8 cellular contexts compared by ENCODE assay signal in the genomic region with DNA sequence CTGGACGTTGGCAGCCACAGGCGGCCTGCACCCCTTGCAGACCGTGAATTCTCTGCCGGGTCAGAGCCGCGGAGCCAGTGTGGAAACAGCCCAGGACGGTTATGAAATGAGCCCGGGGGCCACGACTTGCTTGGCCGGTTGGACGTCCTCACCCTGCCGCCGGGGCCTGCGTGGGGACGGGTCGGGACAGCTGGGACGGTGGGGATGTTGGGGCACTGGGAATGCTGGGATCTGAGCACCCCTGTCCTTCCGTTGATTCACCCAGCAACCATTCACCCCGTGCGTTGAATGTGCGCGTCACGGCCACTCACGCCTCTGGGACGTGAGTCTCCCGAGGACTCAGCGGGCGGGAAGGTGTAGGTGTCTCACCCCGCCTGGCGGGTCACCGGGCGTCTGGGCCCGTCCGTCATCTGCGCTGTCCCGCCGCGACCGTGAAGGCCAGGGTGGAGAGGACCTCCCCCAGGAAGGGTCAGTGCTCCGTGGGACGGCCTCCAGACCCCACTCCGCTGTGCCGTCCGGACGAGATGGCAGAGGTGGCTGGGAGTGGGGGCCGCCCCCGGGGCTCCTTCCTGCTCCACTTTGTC. TPM values are rescaled to one million over a fixed set of nuclear protein-coding genes. Genes with fewer than 3 reads are reported as not detected.
DNase-seq lines count a peak whose midpoint lies in the region; TF ChIP-seq lines count a peak whose summit lies in the region.

No MANE protein-coding gene starts in this region.

- H3K4me3 ChIP-seq in endodermal cell (ENCODE audit: low read length): peak overlapping the region; percentile 84
- H3K4me3 ChIP-seq in muscle layer of colon (ENCODE audit: low read depth in 1 of 2, low read length in 2 of 2): peak overlapping the region; percentile 50 to 57

- H3K36me3 ChIP-seq in endodermal cell (ENCODE audit: control insufficient read depth, insufficient read depth, low read length) (no peaks in the 10 kb centered on the region), muscle layer of colon (ENCODE audit: insufficient read depth, low read length) (no peaks in the 10 kb centered on the region)

- H3K27ac Mint-ChIP-seq in HFFc6 (peak overlapping the region; percentile 91), endodermal cell (peak overlapping the region; percentile 74)

- H3K27ac ChIP-seq in RWPE1 (no peak overlapping the region; the same call in 1 of the 2 replicates), endodermal cell (ENCODE audit: low read depth, low read length) (no peak overlapping the region), muscle layer of colon (ENCODE audit: low read depth, low read length) (no peak overlapping the region)

- peak overlapping the region; percentile 84 for H3K9ac ChIP-seq in endodermal cell (ENCODE audit: extremely low read depth, low read length, poor library complexity, severe bottlenecking)
- no peak overlapping the region for H3K9ac ChIP-seq in muscle layer of colon (ENCODE audit: low read length)

- CTCF ChIA-PET in RWPE1 (lab: Yijun Ruan, JAX): no interaction called here

- H3K27me3 ChIP-seq in endodermal cell (ENCODE audit: control insufficient read depth, insufficient read depth, low read length, poor library complexity, severe bottlenecking) (no peaks in the 10 kb centered on the region), muscle layer of colon (ENCODE audit: control insufficient read depth in 1 of 2, insufficient read depth in 2 of 2, low read length in 2 of 2) (peaks cover 0 to 17% of the 10 kb centered on the region in 2 donors)

- H3K4me1 Mint-ChIP-seq in HFFc6 (ENCODE audit: low read depth) (peaks cover 25% of the 10 kb centered on the region), endodermal cell (peaks cover 10% of the 10 kb centered on the region)

- H3K4me1 ChIP-seq in endodermal cell (ENCODE audit: control insufficient read depth, insufficient read depth, low read length): peaks cover 4% of the 10 kb centered on the region
- H3K4me1 ChIP-seq in muscle layer of colon (ENCODE audit: insufficient read depth, low read length): peaks cover 10% of the 10 kb centered on the region

- H3K27me3 Mint-ChIP-seq in HFFc6 (ENCODE audit: insufficient read depth) (peaks cover 6% of the 10 kb centered on the region), endodermal cell (ENCODE audit: insufficient read depth) (no peaks in the 10 kb centered on the region)

- H3K9me3 ChIP-seq in endodermal cell (ENCODE audit: control insufficient read depth, low read length) (no peaks in the 10 kb centered on the region), muscle layer of colon (ENCODE audit: low read length) (no peaks in the 10 kb centered on the region)

- H3K4me3 Mint-ChIP-seq in HFFc6 (peak overlapping the region; percentile 89), endodermal cell (peak overlapping the region; percentile 74)

- peaks cover 13% of the 10 kb centered on the region; the same call in 1 of the 2 replicates for H3K36me3 Mint-ChIP-seq in HFFc6 (ENCODE audit: low read depth)
- H3K36me3 Mint-ChIP-seq in endodermal cell (ENCODE audit: low read depth): peaks cover 8% of the 10 kb centered on the region

- H3K9me3 Mint-ChIP-seq in HFFc6 (no peaks in the 10 kb centered on the region), endodermal cell (no peaks in the 10 kb centered on the region)

- 6 to 13% methylated on average over 20 to 46 of the region's 47 CpGs for WGBS in endodermal cell (ENCODE audit: insufficient coverage in 1 of 2, insufficient read length in 1 of 2), 2 experiments

- TF ChIP-seq CTCF in HFFc6 (IDR thresholded peaks at IDR 0.05) (no peak), RWPE1 (conservative IDR thresholded peaks at IDR 0.05; ENCODE audit: low read depth) (no peak), endodermal cell (conservative IDR thresholded peaks at IDR 0.05) (no peak)

- POLR2A ChIA-PET in RWPE1 (lab: Yijun Ruan, JAX; ENCODE audit: low non-redundant PET): no interaction called here

- peak; percentile 51 for DNase-seq in ELF-1 (ENCODE audit: low read depth, low spot score)
- DNase-seq in HFFc6: peak; percentile 76
- peak; percentile 53 for DNase-seq in RWPE1 (ENCODE audit: low spot score)
- DNase-seq in endodermal cell: no peak
- no peak for DNase-seq in NCI-H146 (lab: John Stamatoyannopoulos, UW)
- DNase-seq in NCI-H2081 (lab: John Stamatoyannopoulos, UW): no peak
- DNase-seq in amniotic stem cell (lab: John Stamatoyannopoulos, UW): no peak

RNA-seq across cellular contexts. Expression of a gene that starts 4.5 kb away (rescaled TPM):
- 10 to 100 TPM; 23.4 to 30.6 (median 25.0) TPM for total RNA-seq in HFFc6 (2021; fragmentation: NEBNext Ultra II Directional; extraction: Animal tissue kit (Norgen Biotek cat#: 25700))
- 10 to 100 TPM; 70.3 to 96.9 TPM for total RNA-seq in endodermal cell
- polyA plus RNA-seq in endodermal cell (2013, experiment 1 of 2): 63.9 TPM
- 64.7 TPM for polyA plus RNA-seq in endodermal cell (2013, experiment 2 of 2)

RNA-seq across cellular contexts. Expression of a gene that starts 41.9 kb away (rescaled TPM):
- total RNA-seq in HFFc6 (2021; fragmentation: NEBNext Ultra II Directional; extraction: Animal tissue kit (Norgen Biotek cat#: 25700)): 10 to 100 TPM; 35.1 to 40.2 (median 37.4) TPM
- 10 to 100 TPM; 58.8 to 61.0 TPM for total RNA-seq in endodermal cell
- 48.2 TPM for polyA plus RNA-seq in endodermal cell (2013, experiment 1 of 2)
- polyA plus RNA-seq in endodermal cell (2013, experiment 2 of 2): 45.2 TPM

Comparison
In these comparisons a context has a peak if more than half of its experiments do, and no peak if none do; other contexts are left out.
1. DNase-seq: peak in ELF-1 (single experiment), HFFc6 (single experiment) and RWPE1 (single experiment); none in endodermal cell (single experiment), NCI-H146 (single experiment), NCI-H2081 (0 of 2) and amniotic stem cell (single experiment).